In genomic region chr1:204080163-204080903, GRCh38 we compare ENCODE assay signal across 10 cellular contexts. TPM values are rescaled to one million over a fixed set of nuclear protein-coding genes. Genes with fewer than 3 reads are reported as not detected.
A peak's percentile ranks its signal among the peaks of the same experiment; 100 is the strongest.
DNase-seq lines count a peak whose midpoint lies in the region; ATAC-seq lines count a peak whose summit lies in the region.
"Had no signal": no experiment of that assay in that cellular context is flagged by ENCODE, and none has a peak within 500 bp of the region (broad histone marks: within the 10 kb centered on the region; RNA-seq: fewer than 3 reads in every experiment).

No MANE protein-coding gene starts in this region.

- H3K36me3 ChIP-seq in BLaER1 (no peaks in the 10 kb centered on the region), MG63 (no peaks in the 10 kb centered on the region; the same call in none of the 2 replicates), adipocyte (ENCODE audit: control insufficient read depth, insufficient read depth, low read length, severe bottlenecking) (no peaks in the 10 kb centered on the region)

- peaks cover 23% of the 10 kb centered on the region for H3K27me3 ChIP-seq in BLaER1
- no peaks in the 10 kb centered on the region for H3K27me3 ChIP-seq in MG63
- no peaks in the 10 kb centered on the region for H3K27me3 ChIP-seq in adipocyte (replicated peaks; ENCODE audit: control insufficient read depth, insufficient read depth, low read length)
- no peaks in the 10 kb centered on the region for H3K27me3 ChIP-seq in right cardiac atrium (ENCODE audit: control insufficient read depth, insufficient read depth)

- H3K36me3 Mint-ChIP-seq in activated T-helper 2 cell treated with anti-CD3 and anti-CD28 coated beads, Interferon-gamma antibody, Interleukin-2, Interleukin-4, amounts not matched to agents 10 μg/mL and 5 μg/mL and 100 μg/mL, durations not matched to agents 14 hours and 24 hours and 36 hours (ENCODE audit: low read depth) = no peaks in the 10 kb centered on the region
- H3K36me3 Mint-ChIP-seq: activated naive CD4-positive, alpha-beta T cell treated with anti-CD3 and anti-CD28 coated beads, Interleukin-2, amount 50 U/mL, for 24 hours had no signal

- H3K4me3 ChIP-seq in BLaER1 (no peak overlapping the region), MG63 (no peak overlapping the region), adipocyte (ENCODE audit: low read length) (peak overlapping the region; percentile 57), right cardiac atrium (ENCODE audit: low read length) (no peak overlapping the region)

- no peaks in the 10 kb centered on the region for H3K4me1 Mint-ChIP-seq in activated T-helper 2 cell treated with anti-CD3 and anti-CD28 coated beads, Interferon-gamma antibody, Interleukin-2, Interleukin-4, amounts not matched to agents 10 μg/mL and 5 μg/mL and 100 μg/mL, durations not matched to agents 14 hours and 24 hours and 36 hours (ENCODE audit: low read depth)

- H3K4me1 ChIP-seq in BLaER1 = peaks cover 38% of the 10 kb centered on the region
- peaks cover 56% of the 10 kb centered on the region for H3K4me1 ChIP-seq in adipocyte (ENCODE audit: control insufficient read depth, insufficient read depth, low read length)
- H3K4me1 ChIP-seq in right cardiac atrium (ENCODE audit: control insufficient read depth, insufficient read depth, low read length) = peaks cover 23% of the 10 kb centered on the region

- H3K27ac Mint-ChIP-seq in activated T-helper 2 cell treated with anti-CD3 and anti-CD28 coated beads, Interferon-gamma antibody, Interleukin-2, Interleukin-4, amounts not matched to agents 10 μg/mL and 5 μg/mL and 100 μg/mL, durations not matched to agents 14 hours and 24 hours and 36 hours = no peak overlapping the region
- H3K27ac Mint-ChIP-seq: activated naive CD4-positive, alpha-beta T cell treated with anti-CD3 and anti-CD28 coated beads, Interleukin-2, amount 50 U/mL, for 24 hours; stimulated activated naive CD8-positive, alpha-beta T cell treated with anti-CD3 and anti-CD28 coated beads, Interleukin-15, Interleukin-2, amounts not matched to agents 100 ng/mL and 50 ng/mL, for 24 hours had no signal

- H3K9ac ChIP-seq in BLaER1 (no peak overlapping the region), adipocyte (ENCODE audit: low read length) (peak overlapping the region; percentile 57)

- H3K9me3 ChIP-seq in BLaER1 = no peaks in the 10 kb centered on the region
- no peaks in the 10 kb centered on the region for H3K9me3 ChIP-seq in MG63
- H3K9me3 ChIP-seq in adipocyte (ENCODE audit: control insufficient read depth, low read length) = no peaks in the 10 kb centered on the region
- H3K9me3 ChIP-seq in right cardiac atrium (ENCODE audit: control insufficient read depth, low read length) = no peaks in the 10 kb centered on the region

- DNase-seq in MG63 = peak; percentile 89
- DNase-seq in adipocyte (ENCODE audit: low read depth) = peak; percentile 71
- peak; percentile 69 to 88 (median 84) for DNase-seq in right cardiac atrium
- peak; percentile 71 for DNase-seq in sciatic nerve (ENCODE audit: low spot score)
- DNase-seq in NAMALWA (ENCODE audit: low spot score) = no peak
- no peak for DNase-seq in activated T-cell treated with anti-CD3 and anti-CD28 coated beads, Interleukin-2, amount 50 U/mL, for 48 hours
- no peak for DNase-seq in activated T-helper 2 cell treated with anti-CD3 and anti-CD28 coated beads, Interferon-gamma antibody, Interleukin-2, Interleukin-4, amounts not matched to agents 10 μg/mL and 5 μg/mL and 100 μg/mL, durations not matched to agents 14 hours and 24 hours and 36 hours (ENCODE audit: low spot score)

- H3K4me3 Mint-ChIP-seq in activated T-helper 2 cell treated with anti-CD3 and anti-CD28 coated beads, Interferon-gamma antibody, Interleukin-2, Interleukin-4, amounts not matched to agents 10 μg/mL and 5 μg/mL and 100 μg/mL, durations not matched to agents 14 hours and 24 hours and 36 hours (ENCODE audit: low read depth) = no peak overlapping the region
- H3K4me3 Mint-ChIP-seq: activated naive CD4-positive, alpha-beta T cell treated with anti-CD3 and anti-CD28 coated beads, Interleukin-2, amount 50 U/mL, for 24 hours; stimulated activated naive CD8-positive, alpha-beta T cell treated with anti-CD3 and anti-CD28 coated beads, Interleukin-15, Interleukin-2, amounts not matched to agents 100 ng/mL and 50 ng/mL, for 24 hours had no signal

- WGBS in right cardiac atrium = 47% methylated on average over 8 of the region's 8 CpGs

- peaks cover 31% of the 10 kb centered on the region for H3K27me3 Mint-ChIP-seq in activated T-helper 2 cell treated with anti-CD3 and anti-CD28 coated beads, Interferon-gamma antibody, Interleukin-2, Interleukin-4, amounts not matched to agents 10 μg/mL and 5 μg/mL and 100 μg/mL, durations not matched to agents 14 hours and 24 hours and 36 hours (ENCODE audit: low read depth)

- peak overlapping the region; percentile 68 for H3K4me2 ChIP-seq in BLaER1

- peak; percentile 80 to 85 for ATAC-seq in right cardiac atrium
- ATAC-seq in sciatic nerve = peak; percentile 84

- intact Hi-C loops in right cardiac atrium (cut with DNase I) (no loop called here), sciatic nerve (cut with DNase I) (no loop called here)
- intact Hi-C loops in activated T-helper 2 cell treated with anti-CD3 and anti-CD28 coated beads, Interferon-gamma antibody, Interleukin-2, Interleukin-4, amounts not matched to agents 10 μg/mL and 5 μg/mL and 100 μg/mL, durations not matched to agents 14 hours and 24 hours and 36 hours (cut with micrococcal nuclease) = no loop called here

- H4K20me1 ChIP-seq in BLaER1 = no peaks in the 10 kb centered on the region

- no peaks in the 10 kb centered on the region for H3K9me3 Mint-ChIP-seq in activated T-helper 2 cell treated with anti-CD3 and anti-CD28 coated beads, Interferon-gamma antibody, Interleukin-2, Interleukin-4, amounts not matched to agents 10 μg/mL and 5 μg/mL and 100 μg/mL, durations not matched to agents 14 hours and 24 hours and 36 hours
- H3K9me3 Mint-ChIP-seq: activated naive CD4-positive, alpha-beta T cell treated with anti-CD3 and anti-CD28 coated beads, Interleukin-2, amount 50 U/mL, for 24 hours; stimulated activated naive CD8-positive, alpha-beta T cell treated with anti-CD3 and anti-CD28 coated beads, Interleukin-15, Interleukin-2, amounts not matched to agents 100 ng/mL and 50 ng/mL, for 24 hours had no signal

- H3K27ac ChIP-seq in BLaER1 (0 out of 2 replicates have a peak overlapping the region, but pooled peaks have one; percentile 11), right cardiac atrium (ENCODE audit: low read length) (peak overlapping the region; percentile 79)

RNA-seq across cellular contexts. Expression of gene SOX13, which starts 7.4 kb away (rescaled TPM):
- total RNA-seq in MG63 (2014; rRNA removed; shearing (Covaris generic); ENCODE audit: low replicate concordance) = 0.86 and 2.1 TPM in 2 replicates
- total RNA-seq in right cardiac atrium (10 to 100 TPM; 11.4 to 17.9 (median 12.6) TPM), sciatic nerve (56.3 TPM)
- polyA plus RNA-seq in right cardiac atrium = 9.4 TPM
- 0.62 and 0.71 TPM in 2 replicates for total RNA-seq in activated T-helper 2 cell treated with anti-CD3 and anti-CD28 coated beads, Interferon-gamma antibody, Interleukin-2, Interleukin-4, amounts not matched to agents 10 μg/mL and 5 μg/mL and 100 μg/mL, durations not matched to agents 14 hours and 24 hours and 36 hours

Comparison
In these comparisons a context has a peak if more than half of its experiments do, and no peak if none do; other contexts are left out.
1. DNase-seq: peak in MG63 (single experiment), adipocyte (single experiment), right cardiac atrium (3 of 3) and sciatic nerve (single experiment); none in NAMALWA (single experiment), activated T-cell treated with anti-CD3 and anti-CD28 coated beads, Interleukin-2, amount 50 U/mL, for 48 hours (0 of 2) and activated T-helper 2 cell treated with anti-CD3 and anti-CD28 coated beads, Interferon-gamma antibody, Interleukin-2, Interleukin-4, amounts not matched to agents 10 μg/mL and 5 μg/mL and 100 μg/mL, durations not matched to agents 14 hours and 24 hours and 36 hours (single experiment).